20 cellular contexts compared by ENCODE assay signal in the genomic region with DNA sequence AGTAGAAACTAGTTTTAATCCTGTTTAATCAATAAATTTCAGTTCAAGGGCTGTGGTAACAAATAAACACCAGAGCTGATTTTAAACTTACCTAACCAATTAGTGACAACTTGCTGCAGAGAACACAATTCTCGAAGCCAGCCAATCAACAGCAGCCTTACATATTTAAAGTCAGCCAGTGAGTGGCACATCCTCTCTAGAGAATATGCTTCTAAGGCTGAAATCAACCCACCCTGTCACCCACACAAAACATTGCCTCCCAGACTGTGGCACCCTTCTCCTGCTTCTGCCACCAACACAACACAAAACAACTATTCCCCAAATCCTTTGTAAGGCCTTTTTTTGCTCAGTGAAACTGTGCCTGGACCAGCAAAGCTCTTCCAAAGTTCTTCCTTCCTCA.
DNase-seq lines count a peak whose midpoint lies in the region; ATAC-seq and TF ChIP-seq lines count a peak whose summit lies in the region.
"Had no signal": no experiment of that assay in that cellular context is flagged by ENCODE, and none has a peak within 500 bp of the region (broad histone marks: within the 10 kb centered on the region; RNA-seq: fewer than 3 reads in every experiment).

No MANE protein-coding gene starts in this region.

- intact Hi-C loops in HCT116 (cut with micrococcal nuclease), result no loop called here

- RAD21 ChIA-PET in HCT116 (lab: Charles Lee; ENCODE audit: low non-redundant PET in 1 of 2, low total read pairs in 2 of 2, uncharacterized antibody in 2 of 2, unreplicated experiment in 2 of 2), result no interaction called here

- H3K18ac ChIP-seq in trophoblast cell (ENCODE audit: low read length), result no peak overlapping the region

- H3K36me3 ChIP-seq in HCT116 (ENCODE audit: control insufficient read depth in 1 of 2, insufficient read depth in 2 of 2, low read length in 2 of 2) (no peaks in the 10 kb centered on the region), adipocyte (ENCODE audit: control insufficient read depth, insufficient read depth, low read length, severe bottlenecking) (no peaks in the 10 kb centered on the region), osteoblast (ENCODE audit: insufficient read depth, low read length) (no peaks in the 10 kb centered on the region), trophoblast cell (ENCODE audit: control insufficient read depth in 1 of 2, insufficient read depth in 2 of 2, low read length in 2 of 2) (no peaks in the 10 kb centered on the region)
- H3K36me3 ChIP-seq: BLaER1 treated with 17β-estradiol and CSF1 and Interleukin-3, amounts not matched to agents 10 nM and 100 nM had no signal

- no peak overlapping the region for H3K4me3 ChIP-seq in HCT116 (replicated peaks in 1 of 2; ENCODE audit: low read depth in 1 of 2, low read length in 2 of 2)
- no peak overlapping the region for H3K4me3 ChIP-seq in adipocyte (ENCODE audit: low read length)
- H3K4me3 ChIP-seq in osteoblast (ENCODE audit: insufficient read depth, low read length), result no peak overlapping the region
- no peak overlapping the region for H3K4me3 ChIP-seq in trophoblast cell (ENCODE audit: low read depth, low read length)
- H3K4me3 ChIP-seq: BLaER1 treated with 17β-estradiol and CSF1 and Interleukin-3, amounts not matched to agents 10 nM and 100 nM; PC-9 had no signal

- no peaks in the 10 kb centered on the region for H3K9me2 ChIP-seq in HCT116 (ENCODE audit: insufficient read depth)

- H3K79me2 ChIP-seq in HCT116 (ENCODE audit: insufficient read depth, low read length) (no peaks in the 10 kb centered on the region), osteoblast (ENCODE audit: insufficient read depth, low read length) (no peaks in the 10 kb centered on the region), trophoblast cell (ENCODE audit: control insufficient read depth, insufficient read depth, low read length, poor library complexity) (no peaks in the 10 kb centered on the region)

- H2BK12ac ChIP-seq in trophoblast cell (ENCODE audit: low read length), result no peak overlapping the region

- no peak overlapping the region for H4K8ac ChIP-seq in trophoblast cell (ENCODE audit: low read depth, low read length)

- H3K27me3 ChIP-seq in HCT116 (ENCODE audit: insufficient read depth, low read length) (no peaks in the 10 kb centered on the region), adipocyte (replicated peaks; ENCODE audit: control insufficient read depth, insufficient read depth, low read length) (no peaks in the 10 kb centered on the region), osteoblast (ENCODE audit: insufficient read depth, low read length) (no peaks in the 10 kb centered on the region), trophoblast cell (ENCODE audit: insufficient read depth, low read length) (no peaks in the 10 kb centered on the region)
- H3K27me3 ChIP-seq: BLaER1 treated with 17β-estradiol and CSF1 and Interleukin-3, amounts not matched to agents 10 nM and 100 nM had no signal

- H3K14ac ChIP-seq in trophoblast cell (ENCODE audit: low read length), result no peak overlapping the region

- no peak overlapping the region for H3K4ac ChIP-seq in trophoblast cell (ENCODE audit: low read depth, low read length)

- H3K79me1 ChIP-seq in trophoblast cell (ENCODE audit: low read length), result no peaks in the 10 kb centered on the region

- TF ChIP-seq POLR2A in HCT116 (IDR thresholded peaks at IDR 0.05; ENCODE audit: borderline replicate concordance, extremely low read depth, insufficient read depth, insufficient read length), result no peak

- CTCF ChIA-PET in HCT116 (lab: Charles Lee), result no interaction called here

- peaks cover 2 to 11% of the 10 kb centered on the region in 2 experiments; a peak in 1 of 4 replicates for H3K4me1 ChIP-seq in HCT116 (ENCODE audit: control insufficient read depth in 1 of 2, insufficient read depth in 2 of 2, low read length in 2 of 2)
- peaks cover 18% of the 10 kb centered on the region for H3K4me1 ChIP-seq in adipocyte (ENCODE audit: control insufficient read depth, insufficient read depth, low read length)
- peaks cover 25% of the 10 kb centered on the region for H3K4me1 ChIP-seq in osteoblast (ENCODE audit: insufficient read depth, low read length)
- H3K4me1 ChIP-seq in trophoblast cell (ENCODE audit: control insufficient read depth in 1 of 2, insufficient read depth in 2 of 2, low read length in 2 of 2), result no peaks in the 10 kb centered on the region
- H3K4me1 ChIP-seq: BLaER1 treated with 17β-estradiol and CSF1 and Interleukin-3, amounts not matched to agents 10 nM and 100 nM had no signal

- no TSS peak for BruUV-seq in HCT116 (replicated peaks; lab: Mats Ljungman, UMichigan)

- no peak overlapping the region for H4K91ac ChIP-seq in trophoblast cell (ENCODE audit: low read depth, low read length)

- H4K20me1 ChIP-seq in HCT116 (ENCODE audit: insufficient read depth), result no peaks in the 10 kb centered on the region
- H4K20me1 ChIP-seq in osteoblast (ENCODE audit: insufficient read depth, low read length), result no peaks in the 10 kb centered on the region
- H4K20me1 ChIP-seq: BLaER1 treated with 17β-estradiol and CSF1 and Interleukin-3, amounts not matched to agents 10 nM and 100 nM had no signal

- H3K27ac ChIP-seq in HCT116 (ENCODE audit: low read depth, low read length) (no peak overlapping the region), osteoblast (ENCODE audit: low read depth, low read length) (no peak overlapping the region), trophoblast cell (ENCODE audit: low read depth, low read length) (no peak overlapping the region)
- H3K27ac ChIP-seq: BLaER1 treated with 17β-estradiol and CSF1 and Interleukin-3, amounts not matched to agents 10 nM and 100 nM; KMS-11; PC-9 had no signal

- H2BK5ac ChIP-seq in trophoblast cell (ENCODE audit: low read depth, low read length, poor library complexity), result no peak overlapping the region

- POLR2A ChIA-PET in HCT116 (lab: Charles Lee), result no interaction called here

- peak overlapping the region; percentile 63 for H2AFZ ChIP-seq in HCT116 (ENCODE audit: low read depth, low read length, poor library complexity, severe bottlenecking)
- peak overlapping the region; percentile 2 for H2AFZ ChIP-seq in osteoblast (ENCODE audit: low read length)
- H2AFZ ChIP-seq in trophoblast cell (ENCODE audit: insufficient read depth, low read length, poor library complexity), result no peak overlapping the region
- H2AFZ ChIP-seq: PC-9 had no signal

- DNase-seq in EH (ENCODE audit: low read depth) (peak; percentile 8), HCT116 (ENCODE audit: low read depth, low spot score) (no peak), adipocyte (ENCODE audit: low read depth) (peak; percentile 18), osteoblast (ENCODE audit: insufficient read length, low spot score, missing footprints) (no peak), trophoblast cell (no peak)
- no peak for DNase-seq in effector CD4-positive, alpha-beta T cell
- DNase-seq: ACHN, Caco-2, DMS153, NCI-H1048, NCI-H1417 treated with DMSO at 0.1 percent for 48 hours, NCI-H1930, NCI-H69, PC-9, RPMI8226, SHP77 had no signal

- H3K23ac ChIP-seq in trophoblast cell (ENCODE audit: low read length), result no peak overlapping the region

- ATAC-seq in HCT116 (no peak), GM18861 (IDR thresholded peaks at IDR 0.05; ENCODE audit: unreplicated experiment) (no peak)
- ATAC-seq: HepG2 had no signal

- no peak overlapping the region for H3K4me2 ChIP-seq in HCT116 (ENCODE audit: low read length)
- H3K4me2 ChIP-seq in osteoblast (ENCODE audit: insufficient read depth, low read length), result no peak overlapping the region
- no peak overlapping the region for H3K4me2 ChIP-seq in trophoblast cell (ENCODE audit: low read length)
- H3K4me2 ChIP-seq: BLaER1 treated with 17β-estradiol and CSF1 and Interleukin-3, amounts not matched to agents 10 nM and 100 nM; KMS-11; PC-9 had no signal

- H3K9me3 ChIP-seq in HCT116 (ENCODE audit: control insufficient read depth in 1 of 2, insufficient read depth in 1 of 2, low read depth in 1 of 2, low read length in 2 of 2) (no peaks in the 10 kb centered on the region), adipocyte (ENCODE audit: control insufficient read depth, low read length) (no peaks in the 10 kb centered on the region), osteoblast (ENCODE audit: low read depth, low read length) (no peaks in the 10 kb centered on the region), trophoblast cell (ENCODE audit: insufficient read depth, low read depth, low read length) (no peaks in the 10 kb centered on the region)
- H3K9me3 ChIP-seq: BLaER1 treated with 17β-estradiol and CSF1 and Interleukin-3, amounts not matched to agents 10 nM and 100 nM; Caco-2 had no signal

- TF ChIP-seq RAD21 in HCT116 (IDR thresholded peaks at IDR 0.05; ENCODE audit: low read depth), result no peak

- H3K9ac ChIP-seq in HCT116 (ENCODE audit: low read length), result no peak overlapping the region
- no peak overlapping the region for H3K9ac ChIP-seq in adipocyte (ENCODE audit: low read length)
- no peak overlapping the region for H3K9ac ChIP-seq in trophoblast cell (ENCODE audit: low read length)
- H3K9ac ChIP-seq: BLaER1 treated with 17β-estradiol and CSF1 and Interleukin-3, amounts not matched to agents 10 nM and 100 nM; KMS-11 had no signal

- H4K12ac ChIP-seq in trophoblast cell (ENCODE audit: low read depth, low read length), result no peak overlapping the region

- H2AK5ac ChIP-seq in trophoblast cell (ENCODE audit: low read length), result no peak overlapping the region

- WGBS in trophoblast cell (ENCODE audit: extremely low coverage, insufficient coverage, insufficient read length), result no CpG with 5 or more reads among the region's 1 CpG

- H2BK120ac ChIP-seq in trophoblast cell (ENCODE audit: insufficient read depth, low read length, poor library complexity), result no peak overlapping the region

- TF ChIP-seq CTCF in HCT116 (IDR thresholded peaks at IDR 0.05 in 2 of 3, conservative IDR thresholded peaks at IDR 0.05 in 1 of 3; ENCODE audit: borderline replicate concordance in 1 of 3, insufficient read depth in 1 of 3, low read depth in 2 of 3, low read length in 2 of 3) (no peak), osteoblast (IDR thresholded peaks at IDR 0.05; ENCODE audit: extremely low read depth, low read depth, low read length) (no peak)

TF ChIP-seq in HCT116, 20 proteins besides CTCF, POLR2A, EP300 and RAD21 (continues in another document):
- TF ChIP-seq CBX3 (IDR thresholded peaks at IDR 0.05; ENCODE audit: low read depth), result no peak
- no peak for TF ChIP-seq SIN3A (IDR thresholded peaks at IDR 0.05; ENCODE audit: low read depth)
- no peak for TF ChIP-seq SP1 (IDR thresholded peaks at IDR 0.05; ENCODE audit: low read depth)

Comparison
In these comparisons a context has a peak if more than half of its experiments do, and no peak if none do; other contexts are left out.
1. DNase-seq: peak in EH (single experiment) and adipocyte (single experiment); none in HCT116 (single experiment), osteoblast (single experiment), effector CD4-positive, alpha-beta T cell (single experiment) and trophoblast cell (0 of 2).